ENCODE assay signal across 28 cellular contexts in genomic region chr9:104293877-104294276, GRCh38.
"Had no signal": no experiment of that assay in that cellular context is flagged by ENCODE, and none has a peak within 500 bp of the region (broad histone marks: within the 10 kb centered on the region; RNA-seq: fewer than 3 reads in every experiment).

No MANE protein-coding gene starts in this region.

- H3K4me1 ChIP-seq: colonic mucosa, esophagus muscularis mucosa, esophagus squamous epithelium, foreskin keratinocyte, gastrocnemius medialis, gastroesophageal sphincter, heart left ventricle, heart right ventricle had no signal

- H3K4me1 Mint-ChIP-seq: endodermal cell had no signal

- H3K4me3 ChIP-seq: colonic mucosa, coronary artery, dorsolateral prefrontal cortex, esophagus muscularis mucosa, esophagus squamous epithelium, gastrocnemius medialis, gastroesophageal sphincter, heart left ventricle, heart right ventricle had no signal

- H3K27ac ChIP-seq: colonic mucosa, coronary artery, dorsolateral prefrontal cortex, epithelial cell of prostate, esophagus muscularis mucosa, esophagus squamous epithelium, foreskin keratinocyte, gastrocnemius medialis, gastroesophageal sphincter, heart left ventricle, heart right ventricle had no signal

- H3K27ac Mint-ChIP-seq: dendritic cell treated with granulocyte-macrophage colony-stimulating factor and Interleukin-4, amounts not matched to agents 40 ng/mL and 50 ng/mL, for 4 days; effector memory CD8-positive, alpha-beta T cell; endodermal cell had no signal

- H3K4me3 Mint-ChIP-seq: dendritic cell treated with granulocyte-macrophage colony-stimulating factor and Interleukin-4, amounts not matched to agents 40 ng/mL and 50 ng/mL, for 4 days; effector memory CD8-positive, alpha-beta T cell; endodermal cell had no signal

- DNase-seq: colonic mucosa; cortex of kidney; dermis blood vessel endothelial cell; dorsolateral prefrontal cortex; effector CD4-positive, alpha-beta T cell; effector CD8-positive, alpha-beta T cell; effector memory CD4-positive, alpha-beta T cell; effector memory CD8-positive, alpha-beta T cell; endodermal cell; erythroblast; esophagus squamous epithelium; foreskin fibroblast; foreskin keratinocyte; foreskin melanocyte; gastrocnemius medialis; glutamatergic neuron; head of caudate nucleus; heart left ventricle; heart right ventricle had no signal

- FAIRE-seq: colon, endometrium, endothelial cell of umbilical vein, frontal cortex had no signal

- H3K27me3 Mint-ChIP-seq: dendritic cell treated with granulocyte-macrophage colony-stimulating factor and Interleukin-4, amounts not matched to agents 40 ng/mL and 50 ng/mL, for 4 days; effector memory CD8-positive, alpha-beta T cell had no signal

- H3K36me3 ChIP-seq: colonic mucosa, esophagus muscularis mucosa, esophagus squamous epithelium, gastrocnemius medialis, gastroesophageal sphincter, heart left ventricle, heart right ventricle had no signal

- H3K9me3 ChIP-seq: colonic mucosa, esophagus muscularis mucosa, esophagus squamous epithelium, gastrocnemius medialis, gastroesophageal sphincter, heart left ventricle, heart right ventricle had no signal

- H3K9me3 Mint-ChIP-seq: dendritic cell treated with granulocyte-macrophage colony-stimulating factor and Interleukin-4, amounts not matched to agents 40 ng/mL and 50 ng/mL, for 4 days; effector memory CD8-positive, alpha-beta T cell; endodermal cell had no signal

- H3K27me3 ChIP-seq: colonic mucosa, dorsolateral prefrontal cortex, esophagus muscularis mucosa, esophagus squamous epithelium, foreskin keratinocyte, gastrocnemius medialis, gastroesophageal sphincter, heart left ventricle, heart right ventricle had no signal
